20 cellular contexts compared by ENCODE assay signal in the genomic region with DNA sequence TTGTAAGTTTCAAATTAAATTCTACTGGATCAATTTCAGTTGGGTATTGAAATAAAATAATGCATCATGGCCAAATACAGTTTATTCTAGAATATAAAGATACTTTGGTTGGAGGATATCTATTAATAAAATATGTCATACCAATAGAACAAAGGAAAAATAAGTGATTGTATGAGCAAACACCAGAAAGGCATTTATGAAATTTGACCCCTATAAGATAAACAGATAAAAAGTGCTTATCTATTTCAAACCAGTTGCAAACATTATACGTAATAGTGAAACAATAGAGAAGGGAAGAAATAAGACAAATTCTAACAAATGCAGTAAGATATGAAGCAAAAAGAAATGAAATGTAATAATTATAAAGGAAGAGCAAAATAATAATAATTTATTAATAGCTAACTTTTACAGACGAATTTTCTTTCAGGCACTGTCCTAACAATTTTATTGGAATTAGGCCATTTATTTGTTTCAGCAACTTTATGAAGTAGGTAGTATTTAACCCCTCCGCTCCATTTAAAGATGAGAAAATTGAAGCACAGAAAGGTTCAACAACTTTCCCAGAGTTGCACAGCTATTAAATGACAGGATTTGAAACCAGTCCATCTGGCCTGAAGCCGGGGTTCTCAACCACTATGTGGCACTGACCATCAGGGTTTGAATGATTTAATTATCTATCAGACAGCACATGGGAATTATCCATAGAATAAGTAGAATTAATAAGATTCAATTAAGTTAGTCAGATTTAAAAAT. TPM values are rescaled to one million over a fixed set of nuclear protein-coding genes. Genes with fewer than 3 reads are reported as not detected.
A peak's percentile ranks its signal among the peaks of the same experiment; 100 is the strongest.
DNase-seq lines count a peak whose midpoint lies in the region; FAIRE-seq and TF ChIP-seq lines count a peak whose summit lies in the region.
"Had no signal": no experiment of that assay in that cellular context is flagged by ENCODE, and none has a peak within 500 bp of the region (broad histone marks: within the 10 kb centered on the region; RNA-seq: fewer than 3 reads in every experiment).

No MANE protein-coding gene starts in this region.

- no peak overlapping the region for H3K4me3 Mint-ChIP-seq in MCF 10A (ENCODE audit: unreplicated experiment)
- H3K4me3 Mint-ChIP-seq in astrocyte (ENCODE audit: unreplicated experiment) = no peak overlapping the region
- no peak overlapping the region for H3K4me3 Mint-ChIP-seq in activated T-helper 1 cell treated with anti-CD3 and anti-CD28 coated beads, Interleukin-12 subunit alpha, Interleukin-12 subunit beta, Interleukin-2, Interleukin-4 antibody, amounts not matched to agents 30 ng/mL and 10 ng/mL and 1 ng/mL, durations not matched to agents 14 hours and 24 hours and 36 hours
- H3K4me3 Mint-ChIP-seq: GM23338 had no signal

- 78% methylated on average over 4 of the region's 4 CpGs for WGBS in mammary epithelial cell (ENCODE audit: low coverage, missing lambda C conversion rate)

- peaks cover 20% of the 10 kb centered on the region for H3K4me1 Mint-ChIP-seq in MCF 10A (ENCODE audit: insufficient read depth, unreplicated experiment)
- peaks cover 7% of the 10 kb centered on the region for H3K4me1 Mint-ChIP-seq in astrocyte (ENCODE audit: low read depth, unreplicated experiment)
- H3K4me1 Mint-ChIP-seq in activated T-helper 1 cell treated with anti-CD3 and anti-CD28 coated beads, Interleukin-12 subunit alpha, Interleukin-12 subunit beta, Interleukin-2, Interleukin-4 antibody, amounts not matched to agents 30 ng/mL and 10 ng/mL and 1 ng/mL, durations not matched to agents 14 hours and 24 hours and 36 hours (ENCODE audit: low read depth) = peaks cover 5% of the 10 kb centered on the region
- H3K4me1 Mint-ChIP-seq: GM23338 had no signal

- H3K27me3 Mint-ChIP-seq in MCF 10A (ENCODE audit: insufficient read depth, unreplicated experiment) = no peaks in the 10 kb centered on the region
- H3K27me3 Mint-ChIP-seq in astrocyte (ENCODE audit: low read depth, unreplicated experiment) = no peaks in the 10 kb centered on the region
- no peaks in the 10 kb centered on the region for H3K27me3 Mint-ChIP-seq in activated T-helper 1 cell treated with anti-CD3 and anti-CD28 coated beads, Interleukin-12 subunit alpha, Interleukin-12 subunit beta, Interleukin-2, Interleukin-4 antibody, amounts not matched to agents 30 ng/mL and 10 ng/mL and 1 ng/mL, durations not matched to agents 14 hours and 24 hours and 36 hours (ENCODE audit: insufficient read depth)

- POLR2A ChIA-PET in MCF 10A (lab: Yijun Ruan, JAX) = interaction anchor here (0.6 to 1.0 kb wide), 2 partner anchors 15 to 319 kb away, joined by 3 read pairs; no protein-coding TSS in a partner anchor

- no peaks in the 10 kb centered on the region for H4K20me1 ChIP-seq in mammary epithelial cell (ENCODE audit: insufficient read depth, low read length)
- no peaks in the 10 kb centered on the region for H4K20me1 ChIP-seq in astrocyte (ENCODE audit: insufficient read depth, low read length)

- in situ Hi-C loops in mammary epithelial cell (cut with MboI; ENCODE audit: low sequenced_read_pairs in 2 of 2) = no loop called here

- dilution Hi-C loops in mammary epithelial cell (cut with HindIII; ENCODE audit: low sequenced_read_pairs) = no loop called here

- H3K36me3 ChIP-seq in mammary epithelial cell (ENCODE audit: insufficient read depth, low read length) (no peaks in the 10 kb centered on the region), astrocyte (ENCODE audit: insufficient read depth, low read length) (no peaks in the 10 kb centered on the region)

- H3K9me3 Mint-ChIP-seq in MCF 10A (ENCODE audit: unreplicated experiment) = peaks cover 9% of the 10 kb centered on the region
- H3K9me3 Mint-ChIP-seq in astrocyte (ENCODE audit: unreplicated experiment) = peaks cover 18% of the 10 kb centered on the region
- H3K9me3 Mint-ChIP-seq in activated T-helper 1 cell treated with anti-CD3 and anti-CD28 coated beads, Interleukin-12 subunit alpha, Interleukin-12 subunit beta, Interleukin-2, Interleukin-4 antibody, amounts not matched to agents 30 ng/mL and 10 ng/mL and 1 ng/mL, durations not matched to agents 14 hours and 24 hours and 36 hours = peaks cover 27% of the 10 kb centered on the region

- intact Hi-C loops in MCF 10A (cut with micrococcal nuclease) = no loop called here
- intact Hi-C loops in mammary epithelial cell (cut with micrococcal nuclease) = no loop called here
- intact Hi-C loops in activated T-helper 1 cell treated with anti-CD3 and anti-CD28 coated beads, Interleukin-12 subunit alpha, Interleukin-12 subunit beta, Interleukin-2, Interleukin-4 antibody, amounts not matched to agents 30 ng/mL and 10 ng/mL and 1 ng/mL, durations not matched to agents 14 hours and 24 hours and 36 hours (cut with micrococcal nuclease) = no loop called here

- H3K9me3 ChIP-seq in mammary epithelial cell (replicated peaks; ENCODE audit: insufficient read depth, low read length) (no peaks in the 10 kb centered on the region), astrocyte (ENCODE audit: insufficient read depth, low read depth, low read length) (no peaks in the 10 kb centered on the region)

- H3K27ac Mint-ChIP-seq in MCF 10A (ENCODE audit: low read depth, unreplicated experiment) (peak overlapping the region; percentile 50), astrocyte (ENCODE audit: unreplicated experiment) (peak overlapping the region; percentile 24)
- H3K27ac Mint-ChIP-seq in activated T-helper 1 cell treated with anti-CD3 and anti-CD28 coated beads, Interleukin-12 subunit alpha, Interleukin-12 subunit beta, Interleukin-2, Interleukin-4 antibody, amounts not matched to agents 30 ng/mL and 10 ng/mL and 1 ng/mL, durations not matched to agents 14 hours and 24 hours and 36 hours = no peak overlapping the region
- H3K27ac Mint-ChIP-seq: GM23338 had no signal

- TF ChIP-seq CTCF in MCF 10A (IDR thresholded peaks at IDR 0.05; ENCODE audit: unreplicated experiment) (no peak), mammary epithelial cell (conservative IDR thresholded peaks at IDR 0.05 in 1 of 2, IDR thresholded peaks at IDR 0.05 in 1 of 2; ENCODE audit: extremely low read depth in 1 of 2, insufficient read depth in 1 of 2, low read depth in 1 of 2, low read length in 2 of 2) (no peak), astrocyte (IDR thresholded peaks at IDR 0.05; ENCODE audit: insufficient read depth, low read depth, low read length) (no peak)

- peaks cover 8% of the 10 kb centered on the region for H3K4me1 ChIP-seq in mammary epithelial cell (ENCODE audit: insufficient read depth, low read length)
- H3K4me1 ChIP-seq in astrocyte (ENCODE audit: insufficient read depth, low read length) = peaks cover 9% of the 10 kb centered on the region

- no peak for DNase-seq in MCF 10A (ENCODE audit: unreplicated experiment)
- DNase-seq in mammary epithelial cell = no peak
- no peak for DNase-seq in astrocyte (ENCODE audit: low read depth)
- DNase-seq in iris pigment epithelial cell (ENCODE audit: low read depth) = peak; percentile 40
- peak; percentile 49 for DNase-seq in pulmonary artery endothelial cell (ENCODE audit: low read depth, low spot score)
- DNase-seq in A172 (ENCODE audit: low spot score) = no peak
- DNase-seq in activated T-helper 1 cell treated with anti-CD3 and anti-CD28 coated beads, Interleukin-12 subunit alpha, Interleukin-12 subunit beta, Interleukin-2, Interleukin-4 antibody, amounts not matched to agents 30 ng/mL and 10 ng/mL and 1 ng/mL, durations not matched to agents 14 hours and 24 hours and 36 hours (ENCODE audit: low spot score) = no peak
- DNase-seq in NCI-H748 (lab: John Stamatoyannopoulos, UW; ENCODE audit: unreplicated experiment) = no peak
- DNase-seq: C1 segment of cervical spinal cord, DMS 273 treated with DMSO at 0.1 percent for 48 hours, GDM1, Kasumi-1, NCI-H1105 treated with DMSO at 0.1 percent for 48 hours, NCI-H1694 treated with DMSO at 0.1 percent for 48 hours, NCI-H526 treated with DMSO at 0.1 percent for 48 hours, RPMI8226, SIG-M5 had no signal

- no peaks in the 10 kb centered on the region for H3K79me2 ChIP-seq in mammary epithelial cell (ENCODE audit: insufficient read depth, low read length)
- no peaks in the 10 kb centered on the region for H3K79me2 ChIP-seq in astrocyte (ENCODE audit: insufficient read depth, low read length)

- CTCF ChIA-PET in MCF 10A (lab: Yijun Ruan, JAX) (interaction anchor here (0.6 to 1.1 kb wide), 3 partner anchors 22 to 276 kb away, joined by 3 to 5 read pairs (median 5); no protein-coding TSS in a partner anchor), mammary epithelial cell (lab: Charles Lee; ENCODE audit: low non-redundant PET) (no interaction called here)

- H3K27me3 ChIP-seq in mammary epithelial cell (ENCODE audit: insufficient read depth, low read length) (no peaks in the 10 kb centered on the region), astrocyte (ENCODE audit: insufficient read depth, low read length) (no peaks in the 10 kb centered on the region)

- H3K36me3 Mint-ChIP-seq in MCF 10A (ENCODE audit: insufficient read depth, unreplicated experiment) = peaks cover 7% of the 10 kb centered on the region
- no peaks in the 10 kb centered on the region for H3K36me3 Mint-ChIP-seq in astrocyte (ENCODE audit: low read depth, unreplicated experiment)
- peaks cover 6% of the 10 kb centered on the region for H3K36me3 Mint-ChIP-seq in activated T-helper 1 cell treated with anti-CD3 and anti-CD28 coated beads, Interleukin-12 subunit alpha, Interleukin-12 subunit beta, Interleukin-2, Interleukin-4 antibody, amounts not matched to agents 30 ng/mL and 10 ng/mL and 1 ng/mL, durations not matched to agents 14 hours and 24 hours and 36 hours (ENCODE audit: low read depth)

- no peak for FAIRE-seq in astrocyte (lab: Jason Lieb, UNC)
- FAIRE-seq: GM12878 had no signal

- H3K27ac ChIP-seq in mammary epithelial cell (ENCODE audit: insufficient read depth, low read depth, low read length) (no peak overlapping the region), astrocyte (ENCODE audit: low read depth, low read length) (no peak overlapping the region)

- H2AFZ ChIP-seq in mammary epithelial cell (ENCODE audit: low read depth, low read length) = no peak overlapping the region
- no peak overlapping the region for H2AFZ ChIP-seq in astrocyte (ENCODE audit: low read depth, low read length)
- H2AFZ ChIP-seq: GM23338 had no signal

- no peak overlapping the region for H3K4me2 ChIP-seq in mammary epithelial cell (ENCODE audit: insufficient read depth, low read depth, low read length)
- H3K4me2 ChIP-seq in astrocyte (ENCODE audit: low read length) = no peak overlapping the region
- H3K4me2 ChIP-seq: GM23338 had no signal

- BruUV-seq in MCF 10A (replicated peaks; lab: Mats Ljungman, UMichigan) = no TSS peak
- BruUV-seq in mammary epithelial cell (replicated peaks; lab: Mats Ljungman, UMichigan) = no TSS peak

- no peak overlapping the region for H3K9ac ChIP-seq in mammary epithelial cell (ENCODE audit: insufficient read depth, low read length)
- no peak overlapping the region for H3K9ac ChIP-seq in astrocyte (ENCODE audit: low read length)

- H3K4me3 ChIP-seq in mammary epithelial cell (replicated peaks in 1 of 3; ENCODE audit: insufficient read depth in 1 of 3, low read depth in 2 of 3, low read length in 3 of 3) (no peak overlapping the region), astrocyte (ENCODE audit: insufficient read depth, low read depth, low read length) (no peak overlapping the region)
- H3K4me3 ChIP-seq: GM12878, GM23338 had no signal

RNA-seq across cellular contexts. Expression of gene ANKRD55, which starts 20.8 kb away (rescaled TPM):
- not detected in 2 replicates for total RNA-seq in MCF 10A (2022)
- total RNA-seq in mammary epithelial cell = not detected
- not detected for polyA plus RNA-seq in mammary epithelial cell
- not detected for polyA minus RNA-seq in mammary epithelial cell
- total RNA-seq in astrocyte = not detected in 2 replicates
- total RNA-seq in pulmonary artery endothelial cell = 0.33 and 0.74 TPM in 2 replicates
- total RNA-seq in A172 (2014; rRNA removed; shearing (Covaris generic)) = not detected in 2 replicates
- 1.0 and 1.8 TPM in 2 replicates for total RNA-seq in activated T-helper 1 cell treated with anti-CD3 and anti-CD28 coated beads, Interleukin-12 subunit alpha, Interleukin-12 subunit beta, Interleukin-2, Interleukin-4 antibody, amounts not matched to agents 30 ng/mL and 10 ng/mL and 1 ng/mL, durations not matched to agents 14 hours and 24 hours and 36 hours
- total RNA-seq: GM12878, GM23338, OCI-LY7 had no signal
- polyA plus RNA-seq: GM23338 had no signal

Comparison
In these comparisons a context has a peak if more than half of its experiments do, and no peak if none do; other contexts are left out.
1. DNase-seq: peak in iris pigment epithelial cell (single experiment) and pulmonary artery endothelial cell (single experiment); none in MCF 10A (single experiment), mammary epithelial cell (single experiment), astrocyte (single experiment), A172 (single experiment), activated T-helper 1 cell treated with anti-CD3 and anti-CD28 coated beads, Interleukin-12 subunit alpha, Interleukin-12 subunit beta, Interleukin-2, Interleukin-4 antibody, amounts not matched to agents 30 ng/mL and 10 ng/mL and 1 ng/mL, durations not matched to agents 14 hours and 24 hours and 36 hours (single experiment) and NCI-H748 (single experiment).